ENCODE assay signal across 1 cellular context in the genomic region with DNA sequence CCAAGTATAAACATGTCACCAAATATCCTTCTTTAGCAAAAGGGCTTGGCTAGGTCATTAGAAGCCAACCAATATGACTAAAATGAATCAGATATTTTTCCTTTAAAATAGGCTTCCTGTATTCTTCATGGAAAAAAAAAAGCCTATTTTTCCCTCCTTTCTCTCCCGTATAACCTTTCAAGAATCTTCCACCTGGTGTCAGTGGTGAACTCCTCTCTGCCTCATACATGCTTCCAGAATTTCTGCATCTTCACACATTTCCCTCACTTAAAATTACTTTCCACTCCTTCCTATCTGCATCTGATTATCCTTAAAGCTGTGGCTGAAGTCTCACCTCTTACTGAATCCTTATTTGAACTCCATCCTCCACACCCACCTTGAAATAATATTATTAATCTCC.
TF ChIP-seq lines count a peak whose summit lies in the region.

No MANE protein-coding gene starts in this region.

TF ChIP-seq in GM23338, 12 proteins besides CTCF, POLR2A, EP300 and RAD21 (continued from another document):
- TF ChIP-seq REST (IDR thresholded peaks at IDR 0.05; ENCODE audit: unreplicated experiment) = no peak
TF ChIP-seq in GM23338: peak in this region for 0.
